ENCODE assay signal across 10 cellular contexts in the genomic region with DNA sequence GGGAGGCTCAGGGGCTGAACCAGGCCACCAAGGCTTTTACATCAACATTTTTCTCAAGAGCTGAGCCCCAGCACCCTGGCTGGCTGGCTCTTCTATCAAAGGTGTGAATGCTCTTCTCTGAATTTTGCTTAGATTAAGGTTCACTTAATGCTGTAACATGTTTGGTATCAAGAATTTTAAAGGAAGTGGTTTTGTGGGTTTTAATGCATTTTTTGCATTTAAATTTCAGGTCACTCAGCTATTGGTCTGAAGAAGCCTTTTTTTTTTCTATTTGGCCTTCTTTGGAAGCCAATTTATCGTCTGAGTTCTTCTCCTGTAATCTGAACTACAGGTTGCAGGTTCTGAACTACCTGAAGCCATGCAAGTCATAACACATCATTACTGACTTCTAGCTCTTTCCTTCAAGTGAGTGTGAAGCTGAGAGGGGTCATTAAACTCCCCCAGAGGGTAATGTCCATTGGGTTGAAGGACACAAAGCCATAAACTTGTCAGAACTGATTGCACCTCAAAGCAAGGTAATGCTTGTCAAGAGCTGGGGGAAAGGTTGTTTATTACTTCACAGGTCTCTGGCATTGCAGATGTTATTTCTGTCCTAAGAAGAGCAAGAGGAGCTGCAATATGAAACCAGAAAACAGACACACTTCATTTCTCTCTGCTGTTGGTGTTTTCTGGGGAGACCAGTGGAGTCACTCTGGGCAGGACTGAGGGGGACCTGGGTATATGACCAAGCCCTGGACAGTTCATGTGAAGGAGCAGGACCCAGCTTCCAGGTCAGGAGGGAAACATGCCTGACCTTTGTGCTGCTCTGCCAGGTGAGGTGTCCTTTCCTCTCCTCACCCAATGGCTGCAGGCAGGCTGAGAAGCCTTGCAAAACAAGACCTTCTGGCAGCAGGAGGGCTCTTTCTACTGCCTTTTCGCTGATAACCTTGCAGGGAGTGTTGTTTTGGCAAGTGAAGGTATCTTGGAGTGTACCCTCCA. TPM values are rescaled to one million over a fixed set of nuclear protein-coding genes. Genes with fewer than 3 reads are reported as not detected.
DNase-seq lines count a peak whose midpoint lies in the region; ATAC-seq, FAIRE-seq and TF ChIP-seq lines count a peak whose summit lies in the region.
"Had no signal": no experiment of that assay in that cellular context is flagged by ENCODE, and none has a peak within 500 bp of the region (broad histone marks: within the 10 kb centered on the region; RNA-seq: fewer than 3 reads in every experiment).

No MANE protein-coding gene starts in this region.

- H4K8ac ChIP-seq in H1 (ENCODE audit: extremely low read depth, insufficient read depth, low read length), result no peak overlapping the region

- no peak overlapping the region for H2BK120ac ChIP-seq in H1 (replicated peaks; ENCODE audit: low read depth, low read length)

- no peak overlapping the region for H3K4me3 ChIP-seq in A549
- H3K4me3 ChIP-seq in H1 (ENCODE audit: extremely low read depth in 1 of 4, insufficient read depth in 2 of 4, low read depth in 3 of 4, low read length in 4 of 4), result no peak overlapping the region
- H3K4me3 ChIP-seq: esophagus squamous epithelium had no signal

- FAIRE-seq in A549 (lab: Jason Lieb, UNC) (no peak), H1 (lab: Jason Lieb, UNC) (no peak)
- FAIRE-seq: TTC549 had no signal

- peaks cover 52% of the 10 kb centered on the region for H3K4me1 Mint-ChIP-seq in chondrocyte (ENCODE audit: low read depth)

- ATAC-seq in A549 (no peak), GM19397 (IDR thresholded peaks at IDR 0.05; ENCODE audit: unreplicated experiment) (peak; percentile 54), HG03196 (IDR thresholded peaks at IDR 0.05; ENCODE audit: unreplicated experiment) (no peak)

- H4K91ac ChIP-seq in H1 (replicated peaks; ENCODE audit: insufficient read length, low read length), result peak overlapping the region; percentile 22

- H2BK5ac ChIP-seq in H1 (ENCODE audit: low read depth, low read length), result no peak overlapping the region

- DNase-seq in A549 (ENCODE audit: low read depth in 1 of 2, low spot score in 1 of 2) (no peak), MV-4-11 (lab: John Stamatoyannopoulos, UW) (peak; percentile 24), H1 (ENCODE audit: low read depth in 1 of 2, low spot score in 2 of 2) (no peak), chondrocyte (ENCODE audit: low spot score) (no peak), GM10248 (ENCODE audit: extremely low spot score) (no peak), NCI-H510A (lab: John Stamatoyannopoulos, UW) (no peak)
- DNase-seq: esophagus squamous epithelium had no signal

- WGBS in A549 (ENCODE audit: missing lambda C conversion rate), result 86% methylated on average over 2 of the region's 2 CpGs
- WGBS in H1 (ENCODE audit: extremely low coverage in 1 of 2, insufficient coverage in 1 of 2, insufficient read length in 1 of 2, insufficient replicate concordance in 2 of 2, low coverage in 1 of 2, low lambda C conversion rate in 2 of 2, missing lambda C conversion rate in 1 of 2), 2 experiments, result 76% methylated on average over 2 of the region's 2 CpGs; no CpG with 5 or more reads in 1 of the 2 experiments

- peak overlapping the region; percentile 17 to 63; a peak in 4 of 6 replicates for H3K27ac ChIP-seq in A549
- no peak overlapping the region for H3K27ac ChIP-seq in H1 (ENCODE audit: low read depth, low read length)

- no peaks in the 10 kb centered on the region; a peak in 1 of 7 replicates for H3K27me3 ChIP-seq in H1 (replicated peaks in 1 of 4; ENCODE audit: control insufficient read depth in 3 of 4, extremely low read depth in 1 of 4, insufficient read depth in 3 of 4, low read length in 3 of 4)
- H3K27me3 ChIP-seq: esophagus squamous epithelium had no signal

- no peaks in the 10 kb centered on the region for H3K36me3 ChIP-seq in H1 (ENCODE audit: control insufficient read depth in 2 of 4, insufficient read depth in 4 of 4, low read length in 3 of 4)
- H3K36me3 ChIP-seq: esophagus squamous epithelium had no signal

- no peak overlapping the region for H3K14ac ChIP-seq in H1 (ENCODE audit: insufficient read length)

- H2BK12ac ChIP-seq in H1 (ENCODE audit: low read depth, low read length), result peak overlapping the region; percentile 51; the same call in 1 of the 2 replicates

- no peak overlapping the region for H3K4me2 ChIP-seq in A549
- H3K4me2 ChIP-seq in H1 (ENCODE audit: insufficient read depth in 1 of 2, low read depth in 2 of 2, low read length in 2 of 2), result no peak overlapping the region

- H3K4me3 Mint-ChIP-seq in chondrocyte (ENCODE audit: unreplicated experiment), result no peak overlapping the region

- no peak overlapping the region for H3K9ac ChIP-seq in H1 (replicated peaks in 1 of 4; ENCODE audit: extremely low read depth in 1 of 4, low read depth in 3 of 4, low read length in 3 of 4)

- no peaks in the 10 kb centered on the region for H3K9me3 ChIP-seq in A549
- H3K9me3 ChIP-seq in H1 (ENCODE audit: insufficient read depth in 2 of 2, low read depth in 1 of 2, low read length in 1 of 2), result no peaks in the 10 kb centered on the region
- H3K9me3 ChIP-seq: esophagus squamous epithelium had no signal

- POLR2A ChIA-PET in A549 (lab: Yijun Ruan, JAX), result interaction anchor here (0.6 kb wide), 1 partner anchor 26 kb away, joined by 3 read pairs; the partner anchor contains the start of gene NEDD9
- POLR2A ChIA-PET in H1 (lab: Charles Lee; ENCODE audit: partially characterized antibody), result no interaction called here
- POLR2A ChIA-PET in GM10248 (lab: Yijun Ruan, JAX), result no interaction called here

- TF ChIP-seq CTCF in A549 (IDR thresholded peaks at IDR 0.05) (no peak), H1 (IDR thresholded peaks at IDR 0.05; ENCODE audit: control extremely low read depth in 1 of 3, insufficient read depth in 1 of 3, low read depth in 1 of 3, low read length in 3 of 3) (no peak), chondrocyte (IDR thresholded peaks at IDR 0.05) (no peak), GM10248 (IDR thresholded peaks at IDR 0.05; ENCODE audit: control extremely low read depth, extremely low read depth, low read depth, missing control alignments) (no peak)

- H3K4me1 ChIP-seq in A549 (peaks cover 26% of the 10 kb centered on the region), H1 (replicated peaks in 1 of 4; ENCODE audit: control insufficient read depth in 3 of 4, insufficient read depth in 4 of 4, low read length in 3 of 4) (peaks cover 0 to 1% (median 0%) of the 10 kb centered on the region in 4 experiments; a peak in 2 of 7 replicates)

- no peak overlapping the region for H2BK20ac ChIP-seq in H1 (ENCODE audit: low read length)

- H3K4ac ChIP-seq in H1 (replicated peaks; ENCODE audit: insufficient read length, low read depth, low read length), result no peak overlapping the region

- H2AFZ ChIP-seq in H1 (ENCODE audit: low read length), result peak overlapping the region; percentile 76

- H3K23me2 ChIP-seq in H1 (ENCODE audit: low read depth, low read length), result 0 out of 2 replicates have a peak, but pooled peaks cover 1% of the 10 kb centered on the region

- no peak overlapping the region for H4K5ac ChIP-seq in H1 (ENCODE audit: insufficient read length, low read depth, low read length)

- TF ChIP-seq POLR2A in A549 (IDR thresholded peaks at IDR 0.05; ENCODE audit: low read length) (no peak), H1 (IDR thresholded peaks at IDR 0.05; ENCODE audit: control extremely low read depth in 1 of 2, low read depth in 2 of 2, low read length in 2 of 2) (no peak)

- H2AK5ac ChIP-seq in H1 (ENCODE audit: low read depth, low read length), result no peak overlapping the region

- no peaks in the 10 kb centered on the region for H3K79me2 ChIP-seq in H1 (ENCODE audit: control insufficient read depth in 1 of 2, insufficient read depth in 2 of 2, low read length in 2 of 2)

- no peaks in the 10 kb centered on the region for H3K9me3 Mint-ChIP-seq in chondrocyte (ENCODE audit: low read depth)

- H3K18ac ChIP-seq in H1 (ENCODE audit: extremely low read depth, low read length), result no peak overlapping the region

- H3K27ac Mint-ChIP-seq in chondrocyte (ENCODE audit: unreplicated experiment), result no peak overlapping the region

- no peaks in the 10 kb centered on the region for H3K36me3 Mint-ChIP-seq in chondrocyte (ENCODE audit: low read depth)

- no peaks in the 10 kb centered on the region for H3K27me3 Mint-ChIP-seq in chondrocyte (ENCODE audit: low read depth)

- no peak for TF ChIP-seq EP300 in A549 (IDR thresholded peaks at IDR 0.05)
- no peak for TF ChIP-seq EP300 in H1 (IDR thresholded peaks at IDR 0.05; ENCODE audit: borderline replicate concordance in 1 of 2, low read depth in 2 of 2, low read length in 2 of 2)

- no peak overlapping the region for H2BK15ac ChIP-seq in H1 (ENCODE audit: low read length)

- no peaks in the 10 kb centered on the region for H3K79me1 ChIP-seq in H1 (ENCODE audit: low read depth, low read length)

- CTCF ChIA-PET in A549 (lab: Yijun Ruan, JAX), result no interaction called here
- CTCF ChIA-PET in H1 (lab: Charles Lee; ENCODE audit: partially characterized antibody), result interaction anchor here (0.6 to 1.1 kb wide), 3 partner anchors 15 to 16 kb away, joined by 3 to 4 read pairs (median 4); no protein-coding TSS in a partner anchor
- CTCF ChIA-PET in GM10248 (lab: Yijun Ruan, JAX), result interaction anchor here (0.7 to 1.6 kb wide), 7 partner anchors 12 to 209 kb away, joined by 3 to 5 read pairs (median 3); no protein-coding TSS in a partner anchor

- H4K20me1 ChIP-seq in H1 (replicated peaks in 1 of 2; ENCODE audit: control insufficient read depth in 1 of 2, insufficient read depth in 2 of 2, low read length in 2 of 2), result no peaks in the 10 kb centered on the region

- H3K56ac ChIP-seq in H1 (replicated peaks; ENCODE audit: insufficient read length, low read depth, low read length), result no peak overlapping the region

- no peak overlapping the region for H3K23ac ChIP-seq in H1 (ENCODE audit: insufficient read length)

- TF ChIP-seq RAD21 in A549 (conservative IDR thresholded peaks at IDR 0.05 in 1 of 2, IDR thresholded peaks at IDR 0.05 in 1 of 2), result no peak
- no peak for TF ChIP-seq RAD21 in H1 (IDR thresholded peaks at IDR 0.05 in 1 of 2, conservative IDR thresholded peaks at IDR 0.05 in 1 of 2; ENCODE audit: low read depth in 2 of 2, low read length in 2 of 2)

RNA-seq across cellular contexts. Expression of gene NEDD9, which starts 26.1 kb away (rescaled TPM):
- polyA plus RNA-seq in A549 (2011; rRNA removed) (79.6 and 82.5 TPM in 2 replicates), A549 (2017; fragmentation: RNase III; extraction: RNeasy Plus Mini Kit Qiagen cat#74134 plus additional on column Dnase treatment) (43.6 to 47.9 TPM (median 46.7 TPM) in 3 replicates), H1 (2011; rRNA removed) (3.6 and 5.7 TPM in 2 replicates)
- polyA plus RNA-seq in A549 (2012; cell fraction: cytosol; rRNA removed), result 58.4 and 71.1 TPM in 2 replicates
- 106 and 118 TPM in 2 replicates for polyA plus RNA-seq in A549 (2012; cell fraction: nucleus; rRNA removed)
- polyA minus RNA-seq in A549 (2011; rRNA and poly(A)+ RNA removed), result 212 and 221 TPM in 2 replicates
- total RNA-seq in H1 (2021; fragmentation: NEBNext Ultra II Directional; extraction: Animal tissue kit (Norgen Biotek cat#: 25700)), result 12.0 and 12.8 TPM in 2 replicates
- 5.1 TPM for polyA plus RNA-seq in H1 (2011; cell fraction: cytosol; rRNA removed)
- 6.5 TPM for polyA plus RNA-seq in H1 (2011; cell fraction: nucleus; rRNA removed)
- polyA plus RNA-seq in H1 (2012, experiment 1 of 2), result 2.8 to 5.6 TPM (median 3.9 TPM) in 4 replicates
- polyA plus RNA-seq in H1 (2012, experiment 2 of 2), result 1.6 TPM
- polyA plus RNA-seq in H1 (2013, experiment 1 of 2), result 4.9 TPM
- polyA plus RNA-seq in H1 (2013, experiment 2 of 2), result 4.8 TPM
- 10.0 and 13.9 TPM in 2 replicates for polyA minus RNA-seq in H1 (2011; rRNA and poly(A)+ RNA removed)
- polyA minus RNA-seq in H1 (2011; cell fraction: cytosol; rRNA and poly(A)+ RNA removed), result 5.9 TPM
- polyA minus RNA-seq in H1 (2011; cell fraction: nucleus; rRNA and poly(A)+ RNA removed), result 5.2 TPM
- total RNA-seq in chondrocyte, result 23.2 to 42.0 TPM (median 25.2 TPM) in 3 replicates
